Comparison of ENCODE assay signal across 11 cellular contexts in genomic region chr1:235411489-235412486, GRCh38. TPM values are rescaled to one million over a fixed set of nuclear protein-coding genes. Genes with fewer than 3 reads are reported as not detected.
DNase-seq lines count a peak whose midpoint lies in the region; ATAC-seq and TF ChIP-seq lines count a peak whose summit lies in the region.
"Had no signal": no experiment of that assay in that cellular context is flagged by ENCODE, and none has a peak within 500 bp of the region (broad histone marks: within the 10 kb centered on the region; RNA-seq: fewer than 3 reads in every experiment).

No MANE protein-coding gene starts in this region.

- DNase-seq in cardiac muscle cell (ENCODE audit: low read depth in 1 of 2, low spot score in 1 of 2) (peak in 1 of 2 donors; percentile 19), right cardiac atrium (no peak), PC-9 (peak in 1 of 2 experiments; percentile 40), epithelial cell of proximal tubule (ENCODE audit: low read depth) (peak; percentile 68), upper lobe of right lung (no peak), iPS-NIHi7 (ENCODE audit: extremely low spot score) (no peak)
- DNase-seq in stimulated activated CD4-positive, alpha-beta T cell treated with anti-CD3 and anti-CD28 coated beads, Interleukin-4, amount 100 ng/mL, for 1 hour, result no peak
- DNase-seq: H7; stimulated activated CD4-positive, alpha-beta T cell treated with anti-CD3 and anti-CD28 coated beads, Interleukin-15, amount 100 ng/mL, for 24 hours had no signal

- H3K9me3 ChIP-seq in cardiac muscle cell (ENCODE audit: low read depth), result no peaks in the 10 kb centered on the region
- H3K9me3 ChIP-seq in right cardiac atrium (ENCODE audit: control insufficient read depth, low read length), result no peaks in the 10 kb centered on the region
- H3K9me3 ChIP-seq in PC-9 (ENCODE audit: insufficient read depth, low read depth), result no peaks in the 10 kb centered on the region
- no peaks in the 10 kb centered on the region for H3K9me3 ChIP-seq in upper lobe of right lung
- H3K9me3 ChIP-seq: thoracic aorta had no signal

- H3K4me3 ChIP-seq in cardiac muscle cell, result no peak overlapping the region
- no peak overlapping the region for H3K4me3 ChIP-seq in right cardiac atrium (ENCODE audit: low read length)
- no peak overlapping the region for H3K4me3 ChIP-seq in PC-9
- H3K4me3 ChIP-seq in epithelial cell of proximal tubule (ENCODE audit: low read depth, low read length), result no peak overlapping the region
- no peak overlapping the region for H3K4me3 ChIP-seq in upper lobe of right lung
- H3K4me3 ChIP-seq: thoracic aorta had no signal

- WGBS in right cardiac atrium, result 77% methylated on average over 4 of the region's 5 CpGs

- H3F3A ChIP-seq in PC-9 (ENCODE audit: insufficient read depth, low read depth), result peaks cover 35% of the 10 kb centered on the region

- CTCF ChIA-PET in PC-9 (lab: Charles Lee), result interaction anchor here (0.7 kb wide), 1 partner anchor 196 kb away, joined by 3 read pairs; no protein-coding TSS in a partner anchor

- no peak for TF ChIP-seq CTCF in cardiac muscle cell (IDR thresholded peaks at IDR 0.05; ENCODE audit: low read depth, low read length)
- TF ChIP-seq CTCF in PC-9 (conservative IDR thresholded peaks at IDR 0.05), result no peak
- no peak for TF ChIP-seq CTCF in epithelial cell of proximal tubule (conservative IDR thresholded peaks at IDR 0.05; ENCODE audit: low read depth, low read length)
- no peak for TF ChIP-seq CTCF in upper lobe of right lung (IDR thresholded peaks at IDR 0.05)

- no peaks in the 10 kb centered on the region for H3K79me2 ChIP-seq in PC-9 (ENCODE audit: low read depth)

- POLR2A ChIA-PET in PC-9 (lab: Charles Lee; ENCODE audit: unreplicated experiment), result no interaction called here

- H4K20me1 ChIP-seq in PC-9 (ENCODE audit: insufficient read depth), result no peaks in the 10 kb centered on the region

- H3K4me1 ChIP-seq in cardiac muscle cell (ENCODE audit: low read depth) (no peaks in the 10 kb centered on the region), right cardiac atrium (ENCODE audit: control insufficient read depth, insufficient read depth, low read length) (no peaks in the 10 kb centered on the region), PC-9 (replicated peaks; ENCODE audit: insufficient read depth) (0 out of 2 replicates have a peak, but pooled peaks cover 4% of the 10 kb centered on the region), upper lobe of right lung (no peaks in the 10 kb centered on the region)

- no peak overlapping the region for H3K4me2 ChIP-seq in PC-9

- H3K27ac ChIP-seq in cardiac muscle cell, result peak overlapping the region; percentile 59
- H3K27ac ChIP-seq in right cardiac atrium (ENCODE audit: low read length), result no peak overlapping the region
- H3K27ac ChIP-seq in PC-9, result peak overlapping the region; percentile 10; the same call in 1 of the 2 replicates
- H3K27ac ChIP-seq in upper lobe of right lung, result no peak overlapping the region
- H3K27ac ChIP-seq: thoracic aorta had no signal

- H3K36me3 ChIP-seq in cardiac muscle cell (no peaks in the 10 kb centered on the region), PC-9 (ENCODE audit: low read depth) (no peaks in the 10 kb centered on the region), upper lobe of right lung (no peaks in the 10 kb centered on the region)
- H3K36me3 ChIP-seq: thoracic aorta had no signal

- intact Hi-C loops in right cardiac atrium (cut with DNase I) (loop anchor here in 2 of 4 donors (5.0 to 10.0 kb wide), 2 partner anchors 159 to 317 kb away; no protein-coding TSS in a partner anchor), PC-9 (cut with micrococcal nuclease; ENCODE audit: unreplicated experiment) (no loop called here), upper lobe of right lung (cut with DNase I) (loop anchor here (10.0 kb wide), 2 partner anchors 157 to 927 kb away; no protein-coding TSS in a partner anchor)

- ATAC-seq in right cardiac atrium, result no peak
- ATAC-seq in upper lobe of right lung, result peak; percentile 16
- ATAC-seq in GM19324 (IDR thresholded peaks at IDR 0.05; ENCODE audit: low FRiP score, unreplicated experiment), result no peak

- H3K9me2 ChIP-seq in PC-9 (ENCODE audit: insufficient read depth), result no peaks in the 10 kb centered on the region

- no TSS peak for BruUV-seq in PC-9 (replicated peaks; lab: Mats Ljungman, UMichigan)

- no peak overlapping the region for H2AFZ ChIP-seq in PC-9

- no peaks in the 10 kb centered on the region for H3K27me3 ChIP-seq in cardiac muscle cell
- H3K27me3 ChIP-seq in right cardiac atrium (ENCODE audit: control insufficient read depth, insufficient read depth), result no peaks in the 10 kb centered on the region
- H3K27me3 ChIP-seq in PC-9 (ENCODE audit: insufficient read depth, low read depth), result no peaks in the 10 kb centered on the region
- H3K27me3 ChIP-seq in upper lobe of right lung, result no peaks in the 10 kb centered on the region

RNA-seq across cellular contexts. Expression of gene TBCE, which starts 44.6 kb away (rescaled TPM):
- 17.9 and 19.3 TPM in 2 replicates for total RNA-seq in cardiac muscle cell
- 34.8 and 35.9 TPM in 2 replicates for polyA plus RNA-seq in cardiac muscle cell
- 10 to 100 TPM; 13.3 to 22.3 (median 17.9) TPM for total RNA-seq in right cardiac atrium
- polyA plus RNA-seq in right cardiac atrium, result 17.2 TPM
- total RNA-seq in PC-9 (2021), result 18.9 and 22.8 TPM in 2 replicates
- 20.9 and 27.4 TPM in 2 replicates for total RNA-seq in epithelial cell of proximal tubule
- 27.2 TPM for total RNA-seq in upper lobe of right lung

Comparison
In these comparisons a context has a peak if more than half of its experiments do, and no peak if none do; other contexts are left out.
1. H3K27ac ChIP-seq: peak in cardiac muscle cell (single experiment) and PC-9 (single experiment); none in right cardiac atrium (single experiment) and upper lobe of right lung (single experiment).